ENCODE assay signal across 10 cellular contexts in genomic region chr2:163471947-163472346, GRCh38.
A peak's percentile ranks its signal among the peaks of the same experiment; 100 is the strongest.
DNase-seq lines count a peak whose midpoint lies in the region; ATAC-seq and TF ChIP-seq lines count a peak whose summit lies in the region.
"Had no signal": no experiment of that assay in that cellular context is flagged by ENCODE, and none has a peak within 500 bp of the region (broad histone marks: within the 10 kb centered on the region; RNA-seq: fewer than 3 reads in every experiment).

No MANE protein-coding gene starts in this region.

- DNase-seq in body of pancreas (no peak), kidney tubule cell (ENCODE audit: low spot score) (peak; percentile 31), mesenteric fat pad (ENCODE audit: low spot score) (no peak), colonic mucosa (no peak), NCI-H2196 (lab: John Stamatoyannopoulos, UW; ENCODE audit: unreplicated experiment) (no peak)
- DNase-seq: lower lobe of right lung had no signal

- no peaks in the 10 kb centered on the region for H3K36me3 ChIP-seq in BLaER1
- no peaks in the 10 kb centered on the region for H3K36me3 ChIP-seq in Loucy (ENCODE audit: insufficient read depth, low read length)
- no peaks in the 10 kb centered on the region for H3K36me3 ChIP-seq in body of pancreas (replicated peaks in 1 of 2; ENCODE audit: insufficient read depth in 1 of 2, low read depth in 2 of 2)
- no peaks in the 10 kb centered on the region for H3K36me3 ChIP-seq in colonic mucosa
- H3K36me3 ChIP-seq: lower lobe of right lung had no signal

- ATAC-seq in body of pancreas = no peak
- ATAC-seq in GM18858 (IDR thresholded peaks at IDR 0.05; ENCODE audit: unreplicated experiment) = no peak
- ATAC-seq: lower lobe of right lung had no signal

- H3K27ac ChIP-seq in BLaER1 = no peak overlapping the region
- no peak overlapping the region for H3K27ac ChIP-seq in body of pancreas
- H3K27ac ChIP-seq in colonic mucosa = no peak overlapping the region
- H3K27ac ChIP-seq: KMS-11, lower lobe of right lung had no signal

- WGBS in body of pancreas, 2 donors = 0% methylated on average over 1 of the region's 1 CpG

- no peak overlapping the region for H3K4me3 ChIP-seq in BLaER1
- no peak overlapping the region for H3K4me3 ChIP-seq in Loucy (ENCODE audit: low read length, poor library complexity, severe bottlenecking)
- H3K4me3 ChIP-seq in body of pancreas = no peak overlapping the region
- H3K4me3 ChIP-seq in colonic mucosa = no peak overlapping the region
- H3K4me3 ChIP-seq: lower lobe of right lung had no signal

- H3K4me1 ChIP-seq in BLaER1 (peaks cover 20% of the 10 kb centered on the region), Loucy (ENCODE audit: insufficient read depth, low read length, poor library complexity, severe bottlenecking) (no peaks in the 10 kb centered on the region), body of pancreas (no peaks in the 10 kb centered on the region), colonic mucosa (no peaks in the 10 kb centered on the region)
- H3K4me1 ChIP-seq: lower lobe of right lung had no signal

- H2AFZ ChIP-seq in Loucy (ENCODE audit: low read length) = no peak overlapping the region

- H4K20me1 ChIP-seq in BLaER1 (no peaks in the 10 kb centered on the region), Loucy (ENCODE audit: insufficient read depth, low read length, poor library complexity, severe bottlenecking) (no peaks in the 10 kb centered on the region)

- H3F3A ChIP-seq in Loucy (ENCODE audit: low read depth) = no peaks in the 10 kb centered on the region

- H3K4me2 ChIP-seq in BLaER1 (peak overlapping the region; percentile 27), Loucy (ENCODE audit: low read depth, low read length, poor library complexity, severe bottlenecking) (no peak overlapping the region)
- H3K4me2 ChIP-seq: KMS-11 had no signal

- no peaks in the 10 kb centered on the region for H3K79me2 ChIP-seq in Loucy (ENCODE audit: insufficient read depth, low read length)

- H3K9me2 ChIP-seq in Loucy (replicated peaks; ENCODE audit: low read depth, low read length) = no peaks in the 10 kb centered on the region

- H3K9me3 ChIP-seq in BLaER1 = no peaks in the 10 kb centered on the region
- no peaks in the 10 kb centered on the region for H3K9me3 ChIP-seq in Loucy (ENCODE audit: insufficient read depth, low read depth, low read length)
- H3K9me3 ChIP-seq in body of pancreas = no peaks in the 10 kb centered on the region
- no peaks in the 10 kb centered on the region for H3K9me3 ChIP-seq in colonic mucosa
- H3K9me3 ChIP-seq: lower lobe of right lung had no signal

- 0 out of 2 replicates have a peak, but pooled peaks have one; percentile 16 for TF ChIP-seq CTCF in Loucy (conservative IDR thresholded peaks at IDR 0.05; ENCODE audit: low read length)
- peak in 5 of 7 experiments; percentile 7 to 37 (median 33) for TF ChIP-seq CTCF in body of pancreas (IDR thresholded peaks at IDR 0.05)
- no peak for TF ChIP-seq CTCF in colonic mucosa (IDR thresholded peaks at IDR 0.05)

- H3K9ac ChIP-seq in BLaER1 = no peak overlapping the region
- H3K9ac ChIP-seq in Loucy (ENCODE audit: low read depth, low read length, poor library complexity, severe bottlenecking) = no peak overlapping the region
- no peak overlapping the region for H3K9ac ChIP-seq in colonic mucosa (ENCODE audit: low read depth in 2 of 2, low read length in 2 of 2)
- H3K9ac ChIP-seq: KMS-11 had no signal

- H3K27me3 ChIP-seq in BLaER1 (no peaks in the 10 kb centered on the region), Loucy (ENCODE audit: insufficient read depth, low read length, poor library complexity, severe bottlenecking) (no peaks in the 10 kb centered on the region), body of pancreas (no peaks in the 10 kb centered on the region), colonic mucosa (no peaks in the 10 kb centered on the region)

- no peak for TF ChIP-seq POLR2A in body of pancreas (IDR thresholded peaks at IDR 0.05)

- intact Hi-C loops in body of pancreas (cut with DNase I) = no loop called here
- intact Hi-C loops in colonic mucosa (cut with DNase I) = no loop called here
